11 cellular contexts compared by ENCODE assay signal in the genomic region with DNA sequence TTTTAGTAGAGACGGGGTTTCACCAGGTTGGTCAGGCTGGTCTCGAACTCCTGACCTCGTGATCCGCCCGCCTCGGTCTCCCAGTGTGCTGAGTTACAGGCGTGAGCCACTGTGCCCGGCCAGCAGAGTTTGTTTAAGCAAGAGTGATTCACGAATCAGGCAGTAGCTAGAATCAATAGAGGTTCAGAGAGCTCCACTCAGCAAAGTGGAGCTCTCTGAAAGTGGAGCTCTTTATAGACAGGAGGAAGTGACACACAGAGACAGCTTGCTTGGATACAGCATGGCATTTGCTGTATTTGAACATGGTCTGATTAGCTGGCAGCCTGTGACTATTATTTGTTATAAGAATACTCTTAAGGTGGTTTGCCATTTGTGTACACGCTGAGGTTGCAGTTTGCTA. TPM values are rescaled to one million over a fixed set of nuclear protein-coding genes. Genes with fewer than 3 reads are reported as not detected.
A peak's percentile ranks its signal among the peaks of the same experiment; 100 is the strongest.
DNase-seq lines count a peak whose midpoint lies in the region; ATAC-seq, FAIRE-seq and TF ChIP-seq lines count a peak whose summit lies in the region.
"Had no signal": no experiment of that assay in that cellular context is flagged by ENCODE, and none has a peak within 500 bp of the region (broad histone marks: within the 10 kb centered on the region; RNA-seq: fewer than 3 reads in every experiment).

No MANE protein-coding gene starts in this region.

- no peaks in the 10 kb centered on the region for H3K9me3 ChIP-seq in skeletal muscle satellite cell (replicated peaks; ENCODE audit: low read length)

- no peaks in the 10 kb centered on the region for H3K27me3 ChIP-seq in skeletal muscle satellite cell (ENCODE audit: control insufficient read depth, insufficient read depth, low read length)
- H3K27me3 ChIP-seq: dorsolateral prefrontal cortex had no signal

- H3K36me3 ChIP-seq in skeletal muscle satellite cell (ENCODE audit: insufficient read depth, low read length): no peaks in the 10 kb centered on the region

- peaks cover 29% of the 10 kb centered on the region for H3K4me1 ChIP-seq in skeletal muscle satellite cell (ENCODE audit: control insufficient read depth, insufficient read depth, low read length)

- ATAC-seq in GM21367 (IDR thresholded peaks at IDR 0.05; ENCODE audit: unreplicated experiment): no peak

- no peak for FAIRE-seq in GM12892 (lab: Jason Lieb, UNC)
- FAIRE-seq: G401.6 had no signal

- no peak for TF ChIP-seq CTCF in fibroblast of mammary gland (conservative IDR thresholded peaks at IDR 0.05; ENCODE audit: control insufficient read depth, insufficient read depth, low read depth, low read length)

- peak; percentile 13 for DNase-seq in NCI-H2107 treated with DMSO at 0.1 percent for 48 hours (lab: John Stamatoyannopoulos, UW; ENCODE audit: unreplicated experiment)
- no peak for DNase-seq in NCI-H2107 (lab: John Stamatoyannopoulos, UW)
- peak; percentile 11 for DNase-seq in RPMI7951 (ENCODE audit: low read depth)
- DNase-seq in fibroblast of mammary gland (ENCODE audit: low read depth): peak; percentile 16
- no peak for DNase-seq in effector CD4-positive, alpha-beta T cell
- no peak for DNase-seq in GM12892 (ENCODE audit: insufficient read length)
- DNase-seq: activated T-cell treated with anti-CD3 and anti-CD28 coated beads, Interleukin-2, amount 50 U/mL, for 24 hours; dorsolateral prefrontal cortex had no signal

- no peak overlapping the region for H3K4me2 ChIP-seq in skeletal muscle satellite cell (ENCODE audit: low read length)

- TF ChIP-seq POLR2A in GM12892 (IDR thresholded peaks at IDR 0.05; ENCODE audit: low read depth, low read length): no peak

- no peak overlapping the region for H3K4me3 ChIP-seq in fibroblast of mammary gland (ENCODE audit: control insufficient read depth, low read depth, low read length)
- no peak overlapping the region for H3K4me3 ChIP-seq in skeletal muscle satellite cell (ENCODE audit: low read length)
- H3K4me3 ChIP-seq: dorsolateral prefrontal cortex had no signal

- H3K9ac ChIP-seq in skeletal muscle satellite cell (ENCODE audit: low read depth, low read length): peak overlapping the region; percentile 6

RNA-seq across cellular contexts. Expression of a gene that starts 27.1 kb away (rescaled TPM):
- 0.29 and 0.96 TPM in 2 replicates for total RNA-seq in RPMI7951 (2014; rRNA removed; shearing (Covaris generic))
- total RNA-seq in skeletal muscle satellite cell (2012; rRNA removed): under 0.01 and 0.22 TPM in 2 replicates
- polyA plus RNA-seq in GM12892 (2012; ENCODE audit: missing spikeins): not detected

Comparison
In these comparisons a context has a peak if more than half of its experiments do, and no peak if none do; other contexts are left out.
1. DNase-seq: peak in NCI-H2107 treated with DMSO at 0.1 percent for 48 hours (single experiment), RPMI7951 (single experiment) and fibroblast of mammary gland (single experiment); none in NCI-H2107 (single experiment), effector CD4-positive, alpha-beta T cell (single experiment) and GM12892 (single experiment).